1 cellular context compared by ENCODE assay signal in genomic region chr5:81247441-81247972, GRCh38.
TF ChIP-seq lines count a peak whose summit lies in the region.

No MANE protein-coding gene starts in this region.

TF ChIP-seq in GM23338, 12 proteins besides CTCF, POLR2A, EP300 and RAD21 (continued from another document):
- TF ChIP-seq ZNF462 (CRISPR knock-in tag; IDR thresholded peaks at IDR 0.05) (no peak), EZH2 (IDR thresholded peaks at IDR 0.05; ENCODE audit: low read depth, unreplicated experiment) (no peak), NANOG (IDR thresholded peaks at IDR 0.05; ENCODE audit: borderline replicate concordance) (no peak), STAT1 (IDR thresholded peaks at IDR 0.05; ENCODE audit: unreplicated experiment) (no peak), POLR2AphosphoS5 (IDR thresholded peaks at IDR 0.05; ENCODE audit: low read depth) (no peak), ETS1 (IDR thresholded peaks at IDR 0.05) (no peak), EZH2phosphoT487 (IDR thresholded peaks at IDR 0.05; ENCODE audit: unreplicated experiment) (no peak)
